Comparison of ENCODE assay signal across 15 cellular contexts in the genomic region with DNA sequence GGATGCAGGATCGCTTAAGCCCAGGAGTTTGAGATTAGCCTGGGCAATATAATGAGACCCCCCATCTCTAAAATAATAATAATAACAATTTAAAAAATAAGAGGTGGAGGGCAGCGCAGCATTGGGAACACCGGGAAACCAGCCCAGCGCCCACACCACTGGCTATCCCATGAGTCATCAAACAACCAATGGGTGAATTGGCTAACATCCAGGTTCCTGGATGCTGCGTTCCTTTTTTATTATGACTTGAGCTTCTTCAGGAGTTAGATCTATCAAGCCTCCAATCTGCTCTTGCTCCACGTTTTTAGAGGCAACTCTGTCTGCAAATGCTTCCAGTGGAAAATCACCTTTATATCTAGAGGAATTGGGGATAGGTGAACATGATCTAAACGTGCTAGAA. TPM values are rescaled to one million over a fixed set of nuclear protein-coding genes. Genes with fewer than 3 reads are reported as not detected.
DNase-seq lines count a peak whose midpoint lies in the region; ATAC-seq, FAIRE-seq and TF ChIP-seq lines count a peak whose summit lies in the region.
"Had no signal": no experiment of that assay in that cellular context is flagged by ENCODE, and none has a peak within 500 bp of the region (broad histone marks: within the 10 kb centered on the region; RNA-seq: fewer than 3 reads in every experiment).

No MANE protein-coding gene starts in this region.

- no peak for TF ChIP-seq EP300 in HepG2 (IDR thresholded peaks at IDR 0.05; ENCODE audit: low read depth in 2 of 2, low read length in 2 of 2)
- TF ChIP-seq EP300 in HepG2 (CRISPR knock-in tag; IDR thresholded peaks at IDR 0.05; ENCODE audit: borderline replicate concordance) = no peak

- ATAC-seq in mucosa of descending colon = peak; percentile 48
- no peak for ATAC-seq in HepG2
- ATAC-seq in HG03139 (IDR thresholded peaks at IDR 0.05; ENCODE audit: unreplicated experiment) = no peak
- ATAC-seq in HG03025 (IDR thresholded peaks at IDR 0.05; ENCODE audit: low FRiP score, unreplicated experiment) = no peak
- ATAC-seq in GM21717 (IDR thresholded peaks at IDR 0.05; ENCODE audit: unreplicated experiment) = no peak
- ATAC-seq: naive thymus-derived CD8-positive, alpha-beta T cell had no signal

- no peaks in the 10 kb centered on the region for H3K36me3 ChIP-seq in mucosa of descending colon (ENCODE audit: low read depth)
- peaks cover 12 to 36% of the 10 kb centered on the region in 2 experiments for H3K36me3 ChIP-seq in HepG2 (replicated peaks in 1 of 2; ENCODE audit: control insufficient read depth in 1 of 2, insufficient read depth in 2 of 2, low read length in 2 of 2)

- TF ChIP-seq POLR2A in HepG2 (IDR thresholded peaks at IDR 0.05; ENCODE audit: insufficient read depth in 1 of 2, low read depth in 2 of 2, low read length in 2 of 2) = no peak

- no peak for TF ChIP-seq RAD21 in HepG2 (CRISPR knock-in tag; IDR thresholded peaks at IDR 0.05)

- no TSS peak for BruUV-seq in HepG2 (replicated peaks; lab: Mats Ljungman, UMichigan)

- no peaks in the 10 kb centered on the region for H4K20me1 ChIP-seq in HepG2 (ENCODE audit: insufficient read depth, low read length)

- H3K9me3 ChIP-seq in mucosa of descending colon (no peaks in the 10 kb centered on the region), HepG2 (ENCODE audit: low read length) (no peaks in the 10 kb centered on the region)

- CTCF ChIA-PET in HepG2 (lab: Yijun Ruan, JAX; ENCODE audit: low intra/inter-chr PET ratio, low total read pairs) = no interaction called here

- H3K27ac ChIP-seq in caudate nucleus (ENCODE audit: low read depth, low read length) (peak overlapping the region; percentile 91), HepG2 (ENCODE audit: extremely low read length, insufficient read depth, low read length) (no peak overlapping the region)

- in situ Hi-C loops in Caki2 (cut with HindIII; ENCODE audit: low pct_unique_long_range_greater_than_20kb, low sequenced_read_pairs) = no loop called here
- in situ Hi-C loops in HepG2 (cut with HindIII; ENCODE audit: extremely low pct_ligation_motif_present, low pct_unique_long_range_greater_than_20kb) = no loop called here

- POLR2A ChIA-PET in HepG2 (lab: Yijun Ruan, JAX) = no interaction called here

- no peak for FAIRE-seq in HepG2 (lab: Jason Lieb, UNC)
- FAIRE-seq: GM19239, TTC549 had no signal

- H3K27me3 ChIP-seq in HepG2 (ENCODE audit: control insufficient read depth in 1 of 2, insufficient read depth in 2 of 2, low read length in 2 of 2) = no peaks in the 10 kb centered on the region

- no peak for TF ChIP-seq CTCF in LNCaP clone FGC (IDR thresholded peaks at IDR 0.05; ENCODE audit: control insufficient read depth, extremely low read depth, insufficient read depth)
- TF ChIP-seq CTCF in mucosa of descending colon (IDR thresholded peaks at IDR 0.05) = no peak
- no peak for TF ChIP-seq CTCF in HepG2 (CRISPR knock-in tag; IDR thresholded peaks at IDR 0.05)

- no peaks in the 10 kb centered on the region for H3K4me1 ChIP-seq in mucosa of descending colon (ENCODE audit: low read depth)
- H3K4me1 ChIP-seq in HepG2 (ENCODE audit: insufficient read depth, low read length) = no peaks in the 10 kb centered on the region

- intact Hi-C loops in mucosa of descending colon (cut with DNase I, micrococcal nuclease) = loop anchor here in 1 of 2 donors (5.0 kb wide), 1 partner anchor 66 kb away; no protein-coding TSS in a partner anchor
- intact Hi-C loops in HepG2 (cut with micrococcal nuclease; ENCODE audit: unreplicated experiment) = no loop called here

- H3K4me3 ChIP-seq in LNCaP clone FGC (ENCODE audit: low read depth, low read length) = no peak overlapping the region
- no peak overlapping the region for H3K4me3 ChIP-seq in mucosa of descending colon
- H3K4me3 ChIP-seq in HepG2 (replicated peaks in 1 of 3; ENCODE audit: insufficient read depth in 1 of 3, low read depth in 2 of 3, low read length in 3 of 3) = no peak overlapping the region

- peak; percentile 29 for DNase-seq in Caki2 (ENCODE audit: low read depth)
- peak; percentile 53 for DNase-seq in LNCaP clone FGC (ENCODE audit: low read depth)
- peak in 1 of 61 donors; percentile 11 for DNase-seq in caudate nucleus (lab: John Stamatoyannopoulos, UW)
- DNase-seq in mucosa of descending colon = peak in 1 of 3 donors; percentile 26
- no peak for DNase-seq in HepG2 (ENCODE audit: low spot score)
- DNase-seq: CD4-positive, alpha-beta memory T cell; H7; immature natural killer cell; naive thymus-derived CD8-positive, alpha-beta T cell; NCI-H446 treated with DMSO at 0.1 percent for 48 hours had no signal

- no peak overlapping the region for H3K4me2 ChIP-seq in HepG2 (ENCODE audit: low read depth, low read length)

- 87% methylated on average over 7 of the region's 7 CpGs for WGBS in HepG2 (ENCODE audit: low lambda C conversion rate)

- no peak overlapping the region for H3K9ac ChIP-seq in HepG2 (ENCODE audit: insufficient read depth, low read depth, low read length)

- no peak overlapping the region for H2AFZ ChIP-seq in HepG2 (ENCODE audit: low read length)

- no peaks in the 10 kb centered on the region for H3K79me2 ChIP-seq in HepG2 (ENCODE audit: insufficient read depth, low read length)

TF ChIP-seq in HepG2, 621 proteins besides CTCF, POLR2A, EP300 and RAD21 (continues in another document):
- TF ChIP-seq, protein P1, sequence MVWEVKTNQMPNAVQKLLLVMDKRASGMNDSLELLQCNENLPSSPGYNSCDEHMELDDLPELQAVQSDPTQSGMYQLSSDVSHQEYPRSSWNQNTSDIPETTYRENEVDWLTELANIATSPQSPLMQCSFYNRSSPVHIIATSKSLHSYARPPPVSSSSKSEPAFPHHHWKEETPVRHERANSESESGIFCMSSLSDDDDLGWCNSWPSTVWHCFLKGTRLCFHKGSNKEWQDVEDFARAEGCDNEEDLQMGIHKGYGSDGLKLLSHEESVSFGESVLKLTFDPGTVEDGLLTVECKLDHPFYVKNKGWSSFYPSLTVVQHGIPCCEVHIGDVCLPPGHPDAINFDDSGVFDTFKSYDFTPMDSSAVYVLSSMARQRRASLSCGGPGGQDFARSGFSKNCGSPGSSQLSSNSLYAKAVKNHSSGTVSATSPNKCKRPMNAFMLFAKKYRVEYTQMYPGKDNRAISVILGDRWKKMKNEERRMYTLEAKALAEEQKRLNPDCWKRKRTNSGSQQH (CRISPR knock-in tag; IDR thresholded peaks at IDR 0.05; ENCODE audit: low read depth) = no peak
- TF ChIP-seq ZBTB7A (CRISPR knock-in tag; IDR thresholded peaks at IDR 0.05) = no peak
- no peak for TF ChIP-seq NR2F6 (IDR thresholded peaks at IDR 0.05)
- TF ChIP-seq NR2F6 (CRISPR knock-in tag; IDR thresholded peaks at IDR 0.05) = no peak
- no peak for TF ChIP-seq ZNF382 (CRISPR knock-in tag; IDR thresholded peaks at IDR 0.05; ENCODE audit: borderline replicate concordance)
- TF ChIP-seq ZNF510 (CRISPR knock-in tag; IDR thresholded peaks at IDR 0.05; ENCODE audit: low read depth) = no peak
- no peak for TF ChIP-seq SP5 (CRISPR knock-in tag; IDR thresholded peaks at IDR 0.05; ENCODE audit: borderline replicate concordance, low read depth)
- TF ChIP-seq ZNF20 (CRISPR knock-in tag; IDR thresholded peaks at IDR 0.05) = no peak
- no peak for TF ChIP-seq MEIS2 (CRISPR knock-in tag; IDR thresholded peaks at IDR 0.05)
- TF ChIP-seq SMAD1 (CRISPR knock-in tag; IDR thresholded peaks at IDR 0.05; ENCODE audit: borderline replicate concordance, low read depth) = no peak
- no peak for TF ChIP-seq EZH2 (conservative IDR thresholded peaks at IDR 0.05; ENCODE audit: low read depth, low read length)
- TF ChIP-seq ZNF619 (CRISPR knock-in tag; IDR thresholded peaks at IDR 0.05) = no peak
- no peak for TF ChIP-seq ZNF501 (CRISPR knock-in tag; IDR thresholded peaks at IDR 0.05)

RNA-seq across cellular contexts. Expression of a gene that starts 10.0 kb away (rescaled TPM):
- total RNA-seq in Caki2 (2014; rRNA removed; shearing (Covaris generic); ENCODE audit: low replicate concordance) = not detected in 2 replicates
- total RNA-seq in mucosa of descending colon (1 to 10 TPM in 2 of 3 donors, under 1 TPM in 1; 0.26 to 7.6 (median 1.1) TPM), HepG2 (2016; rRNA removed; fragmentation: Illumina TruSeq; extraction: Trizol) (not detected in 2 replicates)
- total RNA-seq in HepG2 (2016; cell fraction: cytosol; rRNA removed; fragmentation: Illumina TruSeq; extraction: Trizol; ENCODE audit: low read depth) = not detected in 2 replicates
- total RNA-seq in HepG2 (2016; cell fraction: insoluble cytoplasmic fraction; rRNA removed; fragmentation: Illumina TruSeq; extraction: Trizol) = not detected in 2 replicates
- not detected in 2 replicates for total RNA-seq in HepG2 (2016; cell fraction: membrane; rRNA removed; fragmentation: Illumina TruSeq; extraction: Trizol)
- total RNA-seq in HepG2 (2016; cell fraction: nucleus; rRNA removed; fragmentation: Illumina TruSeq; extraction: Trizol) = not detected in 2 replicates
- not detected in 2 replicates for polyA plus RNA-seq in HepG2 (2011; rRNA removed)
- not detected in 2 replicates for polyA plus RNA-seq in HepG2 (2011; cell fraction: cytosol; rRNA removed)
- polyA plus RNA-seq in HepG2 (2011; cell fraction: nucleus; rRNA removed) = not detected in 2 replicates
- 0.08 and 0.23 TPM in 2 replicates for polyA plus RNA-seq in HepG2 (2012)
- not detected in 2 replicates for polyA plus RNA-seq in HepG2 (2016; cell fraction: cytosol; fragmentation: Illumina TruSeq; extraction: Trizol; ENCODE audit: low read depth)
- not detected in 2 replicates for polyA plus RNA-seq in HepG2 (2016; cell fraction: insoluble cytoplasmic fraction; fragmentation: Illumina TruSeq; extraction: Trizol; ENCODE audit: low read depth)
- polyA plus RNA-seq in HepG2 (2016; cell fraction: membrane; fragmentation: Illumina TruSeq; extraction: Trizol; ENCODE audit: low read depth) = not detected in 2 replicates
- not detected in 2 replicates for polyA plus RNA-seq in HepG2 (2016; cell fraction: nucleus; fragmentation: Illumina TruSeq; extraction: Trizol; ENCODE audit: insufficient read depth, low read depth)
- not detected in 2 replicates for polyA minus RNA-seq in HepG2 (2011; rRNA and poly(A)+ RNA removed; ENCODE audit: low replicate concordance)
- polyA minus RNA-seq in HepG2 (2011; cell fraction: cytosol; rRNA and poly(A)+ RNA removed) = not detected in 2 replicates
- polyA minus RNA-seq in HepG2 (2011; cell fraction: nucleus; rRNA and poly(A)+ RNA removed) = not detected in 2 replicates
- total RNA-seq: CD4-positive, alpha-beta memory T cell had no signal
- polyA plus RNA-seq: CD4-positive, alpha-beta memory T cell had no signal
